9 cellular contexts compared by ENCODE assay signal in genomic region chr9:128065907-128066712, GRCh38. TPM values are rescaled to one million over a fixed set of nuclear protein-coding genes. Genes with fewer than 3 reads are reported as not detected.
A peak's percentile ranks its signal among the peaks of the same experiment; 100 is the strongest.
DNase-seq lines count a peak whose midpoint lies in the region; ATAC-seq and TF ChIP-seq lines count a peak whose summit lies in the region.
"Had no signal": no experiment of that assay in that cellular context is flagged by ENCODE, and none has a peak within 500 bp of the region (broad histone marks: within the 10 kb centered on the region; RNA-seq: fewer than 3 reads in every experiment).

No MANE protein-coding gene starts in this region.

- H3K36me3 ChIP-seq in PC-9 (ENCODE audit: low read depth) (no peaks in the 10 kb centered on the region), gastroesophageal sphincter (peaks cover 0 to 27% of the 10 kb centered on the region in 2 donors), prostate gland (no peaks in the 10 kb centered on the region)

- H3K79me2 ChIP-seq in PC-9 (ENCODE audit: low read depth), result peaks cover 43% of the 10 kb centered on the region

- H3K9me3 ChIP-seq in PC-9 (ENCODE audit: insufficient read depth, low read depth) (no peaks in the 10 kb centered on the region), gastroesophageal sphincter (no peaks in the 10 kb centered on the region), prostate gland (no peaks in the 10 kb centered on the region)

- ATAC-seq in gastroesophageal sphincter (no peak), HG03460 (IDR thresholded peaks at IDR 0.05; ENCODE audit: unreplicated experiment) (no peak)

- intact Hi-C loops in PC-9 (cut with micrococcal nuclease; ENCODE audit: unreplicated experiment), result no loop called here
- intact Hi-C loops in prostate gland (cut with DNase I), result no loop called here

- CTCF ChIA-PET in PC-9 (lab: Charles Lee), result interaction anchor here (2.9 kb wide), 1 partner anchor 14 kb away, joined by 13 read pairs; no protein-coding TSS in a partner anchor

- TF ChIP-seq POLR2A in gastroesophageal sphincter (IDR thresholded peaks at IDR 0.05) (no peak), prostate gland (IDR thresholded peaks at IDR 0.05) (no peak)

- POLR2A ChIA-PET in PC-9 (lab: Charles Lee; ENCODE audit: unreplicated experiment), result interaction anchor here (0.5 kb wide), 1 partner anchor 28 kb away, joined by 5 read pairs; no protein-coding TSS in a partner anchor

- TF ChIP-seq CTCF in PC-9 (conservative IDR thresholded peaks at IDR 0.05) (no peak), gastroesophageal sphincter (IDR thresholded peaks at IDR 0.05) (no peak), prostate gland (IDR thresholded peaks at IDR 0.05) (no peak)

- no peaks in the 10 kb centered on the region for H3K27me3 ChIP-seq in PC-9 (ENCODE audit: insufficient read depth, low read depth)
- no peaks in the 10 kb centered on the region for H3K27me3 ChIP-seq in gastroesophageal sphincter
- no peaks in the 10 kb centered on the region for H3K27me3 ChIP-seq in prostate gland (replicated peaks; ENCODE audit: insufficient read depth)

- no TSS peak for BruUV-seq in PC-9 (replicated peaks; lab: Mats Ljungman, UMichigan)

- DNase-seq in PC-9 (no peak), prostate gland (ENCODE audit: low spot score) (no peak), NCI-H226 (no peak), COLO668 (lab: John Stamatoyannopoulos, UW; ENCODE audit: unreplicated experiment) (no peak)
- no peak for DNase-seq in NK-92 treated with Interleukin-12 subunit alpha and Interleukin-12 subunit beta, amount 100 ng/mL, for 24 hours (lab: John Stamatoyannopoulos, UW)
- DNase-seq: NCI-H524 had no signal

- no peak for TF ChIP-seq EP300 in gastroesophageal sphincter (IDR thresholded peaks at IDR 0.05)

- H3K4me2 ChIP-seq in PC-9, result peak overlapping the region; percentile 92

- no peaks in the 10 kb centered on the region for H3K9me2 ChIP-seq in PC-9 (ENCODE audit: insufficient read depth)

- no peak overlapping the region for H2AFZ ChIP-seq in PC-9

- 92 to 96% methylated on average over 2 to 9 of the region's 18 CpGs for WGBS in gastroesophageal sphincter (ENCODE audit: low coverage in 1 of 2), 2 donors
- 95% methylated on average over 18 of the region's 18 CpGs for WGBS in prostate gland

- H3F3A ChIP-seq in PC-9 (ENCODE audit: insufficient read depth, low read depth), result peaks cover 4% of the 10 kb centered on the region; the same call in 1 of the 2 replicates

- H4K20me1 ChIP-seq in PC-9 (ENCODE audit: insufficient read depth), result no peaks in the 10 kb centered on the region

- H3K4me3 ChIP-seq in GM08714 (ENCODE audit: low read length) (peak overlapping the region; percentile 65; the same call in 1 of the 2 replicates), PC-9 (peak overlapping the region; percentile 87), gastroesophageal sphincter (peak overlapping the region; percentile 30 to 97), prostate gland (peak overlapping the region; percentile 19 to 32)

- peaks cover 26% of the 10 kb centered on the region for H3K4me1 ChIP-seq in PC-9 (replicated peaks; ENCODE audit: insufficient read depth)
- H3K4me1 ChIP-seq in gastroesophageal sphincter, result peaks cover 0 to 75% (median 21%) of the 10 kb centered on the region in 3 donors
- peaks cover 6% of the 10 kb centered on the region for H3K4me1 ChIP-seq in prostate gland (replicated peaks)

- no peak overlapping the region for H3K27ac ChIP-seq in PC-9
- H3K27ac ChIP-seq in gastroesophageal sphincter, result peak overlapping the region in 2 of 4 donors; percentile 92 to 99
- H3K27ac ChIP-seq in prostate gland, result peak overlapping the region in 1 of 2 donors; percentile 94

RNA-seq across cellular contexts. Expression of gene NAIF1, which starts 1.0 kb away (rescaled TPM):
- total RNA-seq in PC-9 (2021) (16.1 and 17.3 TPM in 2 replicates), gastroesophageal sphincter (10 to 100 TPM in 1 of 4 donors, 1 to 10 TPM in 3; 5.3 to 11.4 (median 8.6) TPM), prostate gland (10 to 100 TPM; 12.3 to 12.6 TPM)

RNA-seq across cellular contexts. Expression of gene SLC25A25, which starts 1.9 kb away (rescaled TPM):
- total RNA-seq in PC-9 (2021) (11.7 and 13.4 TPM in 2 replicates), gastroesophageal sphincter (10 to 100 TPM; 16.1 to 64.1 (median 18.3) TPM), prostate gland (10 to 100 TPM; 26.0 to 33.1 TPM)

Comparison
In these comparisons a context has a peak if more than half of its experiments do, and no peak if none do; other contexts are left out.
1. H3K4me3 ChIP-seq: peak in every context shown above with its lines; median percentile 87 in PC-9; 65 in GM08714; 64 in gastroesophageal sphincter; 26 in prostate gland.